ENCODE assay signal across 8 cellular contexts in genomic region chr4:1347410-1347864, GRCh38. TPM values are rescaled to one million over a fixed set of nuclear protein-coding genes. Genes with fewer than 3 reads are reported as not detected.
DNase-seq lines count a peak whose midpoint lies in the region; ATAC-seq, FAIRE-seq and TF ChIP-seq lines count a peak whose summit lies in the region.

No MANE protein-coding gene starts in this region.

- no peak for TF ChIP-seq EP300 in A549 (IDR thresholded peaks at IDR 0.05)

- peaks cover 8% of the 10 kb centered on the region for H3K79me2 ChIP-seq in fibroblast of lung (ENCODE audit: control insufficient read depth, insufficient read depth, low read length)

- H3K27ac ChIP-seq in A549: peak overlapping the region; percentile 90 to 98
- peak overlapping the region; percentile 97 for H3K27ac ChIP-seq in fibroblast of lung (ENCODE audit: insufficient read depth, low read length)
- peak overlapping the region; percentile 93 for H3K27ac ChIP-seq in temporal lobe (ENCODE audit: low read depth, low read length)

- H3K9ac ChIP-seq in fibroblast of lung (ENCODE audit: insufficient read depth, low read length): peak overlapping the region; percentile 97

- H3K36me3 ChIP-seq in fibroblast of lung (ENCODE audit: control insufficient read depth, insufficient read depth, low read length): peaks cover 5% of the 10 kb centered on the region

- no peaks in the 10 kb centered on the region for H3K27me3 Mint-ChIP-seq in naive B cell

- H3K27me3 ChIP-seq in fibroblast of lung (ENCODE audit: control insufficient read depth, insufficient read depth, low read length): no peaks in the 10 kb centered on the region

- CTCF ChIA-PET in A549 (lab: Yijun Ruan, JAX): interaction anchor here (1.0 to 2.4 kb wide), 4 partner anchors 8 to 180 kb away, joined by 3 to 15 read pairs (median 6); no protein-coding TSS in a partner anchor

- 0 out of 2 replicates have a peak, but pooled peaks have one; percentile 1 for TF ChIP-seq POLR2A in A549 (IDR thresholded peaks at IDR 0.05; ENCODE audit: low read length)

- H3K4me1 ChIP-seq in A549 (peaks cover 11% of the 10 kb centered on the region; the same call in 1 of the 3 replicates), fibroblast of lung (ENCODE audit: control insufficient read depth, extremely low read depth, insufficient read depth, low read length) (peaks cover 5% of the 10 kb centered on the region)

- H3K36me3 Mint-ChIP-seq in naive B cell: no peaks in the 10 kb centered on the region

- no peaks in the 10 kb centered on the region for H4K20me1 ChIP-seq in fibroblast of lung (ENCODE audit: control insufficient read depth, extremely low read depth, insufficient read depth, low read length)

- H3K4me3 Mint-ChIP-seq in naive B cell: peak overlapping the region; percentile 83 to 95 (median 92)

- H2AFZ ChIP-seq in fibroblast of lung (ENCODE audit: low read length): peak overlapping the region; percentile 29

- peak; percentile 33 to 49 for DNase-seq in A549 (ENCODE audit: low read depth in 1 of 2, low spot score in 1 of 2)
- DNase-seq in GM13976 (ENCODE audit: low spot score): peak; percentile 83
- DNase-seq in NCI-H146 treated with DMSO at 0.1 percent for 48 hours (lab: John Stamatoyannopoulos, UW; ENCODE audit: unreplicated experiment): peak; percentile 33
- DNase-seq in activated CD8-positive, alpha-beta memory T cell treated with anti-CD3 and anti-CD28 coated beads, Interleukin-2, amount 50 U/mL, for 48 hours: peak; percentile 83
- peak; percentile 84 to 86 for DNase-seq in fibroblast of lung (ENCODE audit: low read depth in 2 of 2)
- DNase-seq in naive B cell: no peak

- peak overlapping the region; percentile 49 to 94 (median 89) for H3K27ac Mint-ChIP-seq in naive B cell

- H3K4me1 Mint-ChIP-seq in naive B cell: peaks cover 22 to 41% (median 37%) of the 10 kb centered on the region in 3 donors

- no peaks in the 10 kb centered on the region for H3K9me3 ChIP-seq in A549
- H3K9me3 ChIP-seq in fibroblast of lung (ENCODE audit: control insufficient read depth, insufficient read depth, low read depth, low read length): no peaks in the 10 kb centered on the region

- in situ Hi-C loops in GM13976 (cut with MboI; ENCODE audit: low sequenced_read_pairs, unreplicated experiment): loop anchor here (10.0 kb wide), 1 partner anchor 213 kb away; no protein-coding TSS in a partner anchor

- H3K4me2 ChIP-seq in A549 (peak overlapping the region; percentile 86), fibroblast of lung (ENCODE audit: extremely low read depth, insufficient read depth, low read length) (peak overlapping the region; percentile 94)

- TF ChIP-seq CTCF in A549 (IDR thresholded peaks at IDR 0.05) (no peak), GM13976 (IDR thresholded peaks at IDR 0.05; ENCODE audit: borderline replicate concordance, control extremely low read depth, extremely low read depth, insufficient read depth, missing control alignments) (no peak), fibroblast of lung (conservative IDR thresholded peaks at IDR 0.05 in 1 of 2, IDR thresholded peaks at IDR 0.05 in 1 of 2; ENCODE audit: low read depth in 1 of 2, low read length in 2 of 2) (no peak)

- FAIRE-seq in A549 (lab: Jason Lieb, UNC): no peak

- WGBS in A549 (ENCODE audit: missing lambda C conversion rate): 15% methylated on average over 5 of the region's 43 CpGs

- POLR2A ChIA-PET in A549 (lab: Yijun Ruan, JAX): interaction anchor here (1.7 to 2.6 kb wide), 2 partner anchors 99 to 365 kb away, joined by 5 to 26 read pairs; partner anchors contain the start of genes CTBP1 and SLBP

- peak; percentile 44 to 61 for ATAC-seq in A549
- ATAC-seq in HG02798 (IDR thresholded peaks at IDR 0.05; ENCODE audit: poor library complexity, unreplicated experiment): peak; percentile 22
- ATAC-seq in naive B cell (ENCODE audit: low read depth in 2 of 2): peak; percentile 17 to 18

- no peak for TF ChIP-seq RAD21 in A549 (conservative IDR thresholded peaks at IDR 0.05 in 1 of 2, IDR thresholded peaks at IDR 0.05 in 1 of 2)

- H3K9me3 Mint-ChIP-seq in naive B cell: no peaks in the 10 kb centered on the region

- peak overlapping the region; percentile 76 for H3K4me3 ChIP-seq in A549
- peak overlapping the region; percentile 61 to 83 (median 72) for H3K4me3 ChIP-seq in fibroblast of lung (replicated peaks in 1 of 4; ENCODE audit: control extremely low read depth in 1 of 4, insufficient read depth in 1 of 4, low read depth in 3 of 4, low read length in 4 of 4)

TF ChIP-seq in A549, 52 proteins besides CTCF, POLR2A, EP300 and RAD21:
- TF ChIP-seq E2F6 (IDR thresholded peaks at IDR 0.05; ENCODE audit: borderline replicate concordance, low read depth) (peak; percentile 15; the same call in 1 of the 2 replicates), EHF (CRISPR knock-in tag; IDR thresholded peaks at IDR 0.05) (0 out of 2 replicates have a peak, but pooled peaks have one; percentile 33), MAX (IDR thresholded peaks at IDR 0.05) (peak; percentile 53), HOXB13 (CRISPR knock-in tag; IDR thresholded peaks at IDR 0.05; ENCODE audit: low read depth) (peak; percentile 35; the same call in 1 of the 2 replicates), HDAC2 (IDR thresholded peaks at IDR 0.05) (no peak), CHD4 (IDR thresholded peaks at IDR 0.05; ENCODE audit: borderline replicate concordance) (no peak), FOXS1 (CRISPR knock-in tag; IDR thresholded peaks at IDR 0.05) (no peak), CHD2 (IDR thresholded peaks at IDR 0.05; ENCODE audit: low read length, partially characterized antibody) (peak; percentile 45), PHF8 (IDR thresholded peaks at IDR 0.05; ENCODE audit: borderline replicate concordance, low read depth) (peak; percentile 61; the same call in 1 of the 2 replicates), TP53 (CRISPR knock-in tag; IDR thresholded peaks at IDR 0.05) (no peak), ATOH8 (CRISPR knock-in tag; IDR thresholded peaks at IDR 0.05; ENCODE audit: low read depth) (no peak)

RNA-seq across cellular contexts. Expression of gene UVSSA, which starts 0.4 kb away (rescaled TPM):
- polyA plus RNA-seq in A549 (2011; rRNA removed): 6.3 and 6.9 TPM in 2 replicates
- 6.8 and 7.9 TPM in 2 replicates for polyA plus RNA-seq in A549 (2012; cell fraction: cytosol; rRNA removed)
- polyA plus RNA-seq in A549 (2012; cell fraction: nucleus; rRNA removed): 28.0 and 46.1 TPM in 2 replicates
- 4.3 to 5.4 TPM (median 4.5 TPM) in 3 replicates for polyA plus RNA-seq in A549 (2017; fragmentation: RNase III; extraction: RNeasy Plus Mini Kit Qiagen cat#74134 plus additional on column Dnase treatment)
- 4.3 and 6.2 TPM in 2 replicates for polyA minus RNA-seq in A549 (2011; rRNA and poly(A)+ RNA removed)
- 4.6 and 7.6 TPM in 2 replicates for total RNA-seq in fibroblast of lung
- polyA plus RNA-seq in fibroblast of lung: 4.0 and 4.6 TPM in 2 replicates
- 3.9 and 4.3 TPM in 2 replicates for polyA plus RNA-seq in fibroblast of lung (2012)
- 5.6 and 7.3 TPM in 2 replicates for polyA minus RNA-seq in fibroblast of lung (ENCODE audit: low replicate concordance)
- polyA plus RNA-seq in naive B cell (ENCODE audit: low read depth in 6 of 6): 1 to 10 TPM; 2.0 to 5.6 (median 3.0) TPM
- 7.9 TPM for total RNA-seq in temporal lobe

RNA-seq across cellular contexts. Expression of gene MAEA, which starts 57.7 kb away (rescaled TPM):
- polyA plus RNA-seq in A549 (2011; rRNA removed): 42.4 and 46.1 TPM in 2 replicates
- 109 and 110 TPM in 2 replicates for polyA plus RNA-seq in A549 (2012; cell fraction: cytosol; rRNA removed)
- 191 and 229 TPM in 2 replicates for polyA plus RNA-seq in A549 (2012; cell fraction: nucleus; rRNA removed)
- polyA plus RNA-seq in A549 (2017; fragmentation: RNase III; extraction: RNeasy Plus Mini Kit Qiagen cat#74134 plus additional on column Dnase treatment): 58.4 to 67.1 TPM (median 58.5 TPM) in 3 replicates
- 22.2 and 31.8 TPM in 2 replicates for polyA minus RNA-seq in A549 (2011; rRNA and poly(A)+ RNA removed)
- total RNA-seq in fibroblast of lung: 37.2 and 44.3 TPM in 2 replicates
- 53.8 and 59.5 TPM in 2 replicates for polyA plus RNA-seq in fibroblast of lung
- polyA plus RNA-seq in fibroblast of lung (2012): 49.3 and 67.4 TPM in 2 replicates
- polyA minus RNA-seq in fibroblast of lung (ENCODE audit: low replicate concordance): 55.9 and 75.0 TPM in 2 replicates
- polyA plus RNA-seq in naive B cell (ENCODE audit: low read depth in 6 of 6): 10 to 100 TPM; 45.7 to 72.6 (median 57.1) TPM
- 28.8 TPM for total RNA-seq in temporal lobe

RNA-seq across cellular contexts. Expression of gene NKX1-1, which starts 58.8 kb away (rescaled TPM):
- not detected in 2 replicates for polyA plus RNA-seq in A549 (2011; rRNA removed)
- not detected in 2 replicates for polyA plus RNA-seq in A549 (2012; cell fraction: cytosol; rRNA removed)
- not detected in 2 replicates for polyA plus RNA-seq in A549 (2012; cell fraction: nucleus; rRNA removed)
- polyA plus RNA-seq in A549 (2017; fragmentation: RNase III; extraction: RNeasy Plus Mini Kit Qiagen cat#74134 plus additional on column Dnase treatment): not detected in 3 replicates
- not detected in 2 replicates for polyA minus RNA-seq in A549 (2011; rRNA and poly(A)+ RNA removed)
- not detected in 2 replicates for total RNA-seq in fibroblast of lung
- not detected in 2 replicates for polyA plus RNA-seq in fibroblast of lung
- polyA plus RNA-seq in fibroblast of lung (2012): not detected in 2 replicates
- not detected in 2 replicates for polyA minus RNA-seq in fibroblast of lung (ENCODE audit: low replicate concordance)
- not detected for polyA plus RNA-seq in naive B cell (ENCODE audit: low read depth in 6 of 6)
- total RNA-seq in temporal lobe: not detected
